In the genomic region with DNA sequence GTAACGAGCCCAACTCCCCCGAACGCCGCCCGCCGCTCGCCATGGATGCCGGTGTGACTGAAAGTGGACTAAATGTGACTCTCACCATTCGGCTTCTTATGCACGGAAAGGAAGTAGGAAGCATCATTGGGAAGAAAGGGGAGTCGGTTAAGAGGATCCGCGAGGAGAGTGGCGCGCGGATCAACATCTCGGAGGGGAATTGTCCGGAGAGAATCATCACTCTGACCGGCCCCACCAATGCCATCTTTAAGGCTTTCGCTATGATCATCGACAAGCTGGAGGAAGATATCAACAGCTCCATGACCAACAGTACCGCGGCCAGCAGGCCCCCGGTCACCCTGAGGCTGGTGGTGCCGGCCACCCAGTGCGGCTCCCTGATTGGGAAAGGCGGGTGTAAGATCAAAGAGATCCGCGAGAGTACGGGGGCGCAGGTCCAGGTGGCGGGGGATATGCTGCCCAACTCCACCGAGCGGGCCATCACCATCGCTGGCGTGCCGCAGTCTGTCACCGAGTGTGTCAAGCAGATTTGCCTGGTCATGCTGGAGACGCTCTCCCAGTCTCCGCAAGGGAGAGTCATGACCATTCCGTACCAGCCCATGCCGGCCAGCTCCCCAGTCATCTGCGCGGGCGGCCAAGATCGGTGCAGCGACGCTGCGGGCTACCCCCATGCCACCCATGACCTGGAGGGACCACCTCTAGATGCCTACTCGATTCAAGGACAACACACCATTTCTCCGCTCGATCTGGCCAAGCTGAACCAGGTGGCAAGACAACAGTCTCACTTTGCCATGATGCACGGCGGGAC, we compare ENCODE assay signal across 8 cellular contexts. TPM values are rescaled to one million over a fixed set of nuclear protein-coding genes. Genes with fewer than 3 reads are reported as not detected.
DNase-seq lines count a peak whose midpoint lies in the region; ATAC-seq and TF ChIP-seq lines count a peak whose summit lies in the region.

No MANE protein-coding gene starts in this region.

- H2BK5ac ChIP-seq in neuronal stem cell (ENCODE audit: low read length) = peak overlapping the region; percentile 98

- H3K14ac ChIP-seq in neuronal stem cell (ENCODE audit: low read length) = peak overlapping the region; percentile 39

- peak overlapping the region; percentile 37 for H2AFZ ChIP-seq in neuronal stem cell (ENCODE audit: low read length)

- H3K36me3 ChIP-seq in gastroesophageal sphincter (peaks cover 0 to 25% of the 10 kb centered on the region in 2 donors), neuronal stem cell (replicated peaks in 1 of 2; ENCODE audit: control insufficient read depth in 2 of 2, insufficient read depth in 2 of 2, low read length in 2 of 2) (peaks cover 11 to 49% of the 10 kb centered on the region in 2 donors), uterus (no peaks in the 10 kb centered on the region)

- H2BK15ac ChIP-seq in neuronal stem cell (ENCODE audit: low read length) = peak overlapping the region; percentile 69

- TF ChIP-seq POLR2A in gastroesophageal sphincter (IDR thresholded peaks at IDR 0.05) = peak; percentile 20 to 24
- no peak for TF ChIP-seq POLR2A in uterus (IDR thresholded peaks at IDR 0.05)

- intact Hi-C loops in uterus (cut with DNase I; ENCODE audit: low total_unique reads) = loop anchor here (2.0 kb wide), 1 partner anchor 55 kb away; no protein-coding TSS in a partner anchor

- no peaks in the 10 kb centered on the region for H3K9me3 ChIP-seq in gastroesophageal sphincter
- H3K9me3 ChIP-seq in neuronal stem cell (replicated peaks in 1 of 2; ENCODE audit: control insufficient read depth in 2 of 2, insufficient read depth in 1 of 2, low read depth in 1 of 2, low read length in 2 of 2) = no peaks in the 10 kb centered on the region
- H3K9me3 ChIP-seq in uterus = no peaks in the 10 kb centered on the region

- H3K4me3 ChIP-seq in gastroesophageal sphincter (peak overlapping the region; percentile 67 to 83), neuronal stem cell (ENCODE audit: low read length in 2 of 2) (peak overlapping the region; percentile 97 to 98), uterus (peak overlapping the region; percentile 74 to 78)

- 0% methylated on average over 9 of the region's 54 CpGs; no CpG with 5 or more reads in 1 of the 2 donors for WGBS in gastroesophageal sphincter (ENCODE audit: low coverage in 1 of 2), 2 donors
- WGBS in neuronal stem cell (ENCODE audit: extremely low coverage in 2 of 2, insufficient read length in 2 of 2, insufficient replicate concordance in 1 of 2), 2 donors = no CpG with 5 or more reads among the region's 54 CpGs

- peak; percentile 51 for DNase-seq in NK-92 treated with Interleukin-12 subunit alpha and Interleukin-12 subunit beta, amount 100 ng/mL, for 24 hours (lab: John Stamatoyannopoulos, UW)
- DNase-seq in NK-92 (lab: John Stamatoyannopoulos, UW; ENCODE audit: unreplicated experiment) (no peak), NCI-H69 (lab: John Stamatoyannopoulos, UW) (peak; percentile 60), neuronal stem cell (ENCODE audit: low spot score) (no peak), uterus (peak; percentile 42 to 43)
- peak; percentile 21 for DNase-seq in activated gamma-delta T cell treated with anti-CD3 and anti-CD28 coated beads, Interleukin-2, amount 50 U/mL, for 16 hours (ENCODE audit: low read depth)

- peak overlapping the region; percentile 65 for H2BK120ac ChIP-seq in neuronal stem cell (ENCODE audit: low read depth, low read length)

- no peak for TF ChIP-seq EP300 in gastroesophageal sphincter (IDR thresholded peaks at IDR 0.05)

- peak overlapping the region; percentile 96 for H3K9ac ChIP-seq in neuronal stem cell (ENCODE audit: low read depth, low read length, poor library complexity)

- H4K91ac ChIP-seq in neuronal stem cell (ENCODE audit: low read depth, low read length, poor library complexity) = peak overlapping the region; percentile 64

- peak overlapping the region; percentile 99 for H3K18ac ChIP-seq in neuronal stem cell (ENCODE audit: low read length)

- TF ChIP-seq CTCF in gastroesophageal sphincter (IDR thresholded peaks at IDR 0.05) (peak in 1 of 4 experiments; percentile 16), uterus (IDR thresholded peaks at IDR 0.05) (no peak)

- H3K23ac ChIP-seq in neuronal stem cell (ENCODE audit: low read depth, low read length, poor library complexity) = peak overlapping the region; percentile 86

- H3K27me3 ChIP-seq in gastroesophageal sphincter = no peaks in the 10 kb centered on the region
- H3K27me3 ChIP-seq in neuronal stem cell (ENCODE audit: control insufficient read depth in 3 of 3, insufficient read depth in 3 of 3, low read depth in 1 of 3, low read length in 3 of 3) = no peaks in the 10 kb centered on the region
- H3K27me3 ChIP-seq in uterus = no peaks in the 10 kb centered on the region

- peak overlapping the region; percentile 91 for H2AK5ac ChIP-seq in neuronal stem cell (ENCODE audit: low read depth, low read length)

- H3K79me1 ChIP-seq in neuronal stem cell (ENCODE audit: low read depth, low read length) = peaks cover 2% of the 10 kb centered on the region

- H2BK12ac ChIP-seq in neuronal stem cell (ENCODE audit: low read length) = peak overlapping the region; percentile 47

- peak overlapping the region; percentile 45 for H3K4ac ChIP-seq in neuronal stem cell (ENCODE audit: low read length)

- H3K27ac ChIP-seq in gastroesophageal sphincter (peak overlapping the region; percentile 86 to 100 (median 98)), neuronal stem cell (replicated peaks; ENCODE audit: low read length) (peak overlapping the region; percentile 92), uterus (peak overlapping the region; percentile 99 to 100)

- ATAC-seq in gastroesophageal sphincter (no peak), HG03108 (IDR thresholded peaks at IDR 0.05; ENCODE audit: unreplicated experiment) (no peak)

- H4K8ac ChIP-seq in neuronal stem cell (ENCODE audit: low read depth, low read length) = peak overlapping the region; percentile 19

- H3K4me1 ChIP-seq in gastroesophageal sphincter (peaks cover 6 to 53% (median 22%) of the 10 kb centered on the region in 3 donors), neuronal stem cell (ENCODE audit: control insufficient read depth in 2 of 2, insufficient read depth in 1 of 2, low read depth in 1 of 2, low read length in 2 of 2) (peaks cover 14 to 21% of the 10 kb centered on the region in 2 donors), uterus (peaks cover 0 to 6% of the 10 kb centered on the region in 2 donors)

- H3K4me2 ChIP-seq in neuronal stem cell (ENCODE audit: insufficient read depth, low read length, poor library complexity, severe bottlenecking) = peak overlapping the region; percentile 87

RNA-seq across cellular contexts. Expression of gene PCBP1, which starts 0.6 kb away (rescaled TPM):
- total RNA-seq in gastroesophageal sphincter = 100 to 1,000 TPM; 117 to 222 (median 167) TPM
- polyA plus RNA-seq in neuronal stem cell (2013, experiment 1 of 2) = 359 TPM
- 357 TPM for polyA plus RNA-seq in neuronal stem cell (2013, experiment 2 of 2)
- total RNA-seq in uterus = 100 to 1,000 TPM in 2 of 4 donors, 10 to 100 TPM in 2; 55.5 to 294 (median 101) TPM

Comparison
In these comparisons a context has a peak if more than half of its experiments do, and no peak if none do; other contexts are left out.
1. DNase-seq: peak in NK-92 treated with Interleukin-12 subunit alpha and Interleukin-12 subunit beta, amount 100 ng/mL, for 24 hours (single experiment), NCI-H69 (single experiment), activated gamma-delta T cell treated with anti-CD3 and anti-CD28 coated beads, Interleukin-2, amount 50 U/mL, for 16 hours (single experiment) and uterus (2 of 2); none in NK-92 (single experiment) and neuronal stem cell (single experiment).
2. POLR2A ChIP-seq: peak in gastroesophageal sphincter (2 of 2); none in uterus (0 of 2).
3. Peak in every context shown above with its lines, with median percentiles within 50 percentile points of each other: H3K27ac ChIP-seq and H3K4me3 ChIP-seq.